ENCODE assay signal across 8 cellular contexts in the genomic region with DNA sequence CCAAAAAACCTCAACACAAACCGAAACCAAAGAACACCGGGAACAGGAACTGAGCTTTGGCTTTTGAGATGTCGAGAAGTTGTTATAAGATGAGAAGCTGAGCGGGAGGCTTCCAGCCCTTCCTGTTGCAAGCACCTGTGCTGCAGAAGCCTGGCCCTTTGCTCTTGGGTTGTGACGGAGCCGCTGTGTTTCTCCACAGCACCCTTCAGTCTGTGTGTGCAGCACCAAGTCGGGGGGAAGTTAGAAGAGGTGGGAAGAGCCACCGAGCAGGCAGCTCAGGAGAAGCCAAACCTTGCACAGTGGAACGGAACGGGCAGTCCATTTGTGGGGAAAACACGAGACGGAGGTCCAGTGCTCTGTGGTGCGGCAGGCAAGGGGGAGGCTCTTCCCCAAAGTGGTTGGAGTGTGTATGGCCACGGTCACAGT.
DNase-seq lines count a peak whose midpoint lies in the region; ATAC-seq lines count a peak whose summit lies in the region.

No MANE protein-coding gene starts in this region.

- no peaks in the 10 kb centered on the region for H3K36me3 Mint-ChIP-seq in activated naive CD8-positive, alpha-beta T cell treated with anti-CD3 and anti-CD28 coated beads, Interleukin-2, amount 10 ng/mL, durations not matched to agents 7 days and 5 days

- POLR2A ChIA-PET in activated naive CD8-positive, alpha-beta T cell treated with anti-CD3 and anti-CD28 coated beads, Interleukin-2, amount 10 ng/mL, durations not matched to agents 7 days and 5 days (lab: Charles Lee): no interaction called here

- no peak overlapping the region for H3K27ac Mint-ChIP-seq in activated naive CD8-positive, alpha-beta T cell treated with anti-CD3 and anti-CD28 coated beads, Interleukin-2, amount 10 ng/mL, durations not matched to agents 7 days and 5 days

- no peaks in the 10 kb centered on the region for H3K9me3 Mint-ChIP-seq in activated naive CD8-positive, alpha-beta T cell treated with anti-CD3 and anti-CD28 coated beads, Interleukin-2, amount 10 ng/mL, durations not matched to agents 7 days and 5 days

- ATAC-seq in GM18502 (IDR thresholded peaks at IDR 0.05; ENCODE audit: poor library complexity, unreplicated experiment) (peak; percentile 61), GM18858 (IDR thresholded peaks at IDR 0.05; ENCODE audit: unreplicated experiment) (no peak)
- peak; percentile 85 for ATAC-seq in activated naive CD8-positive, alpha-beta T cell treated with anti-CD3 and anti-CD28 coated beads, Interleukin-2, amount 10 ng/mL, durations not matched to agents 7 days and 5 days (ENCODE audit: low read depth)

- peaks cover 25% of the 10 kb centered on the region for H3K27me3 Mint-ChIP-seq in activated naive CD8-positive, alpha-beta T cell treated with anti-CD3 and anti-CD28 coated beads, Interleukin-2, amount 10 ng/mL, durations not matched to agents 7 days and 5 days

- DNase-seq in NOMO-1 (lab: John Stamatoyannopoulos, UW; ENCODE audit: unreplicated experiment in 2 of 2) (peak; percentile 60 to 62), COLO668 (lab: John Stamatoyannopoulos, UW; ENCODE audit: unreplicated experiment) (no peak), retina (no peak), NCI-H1417 (lab: John Stamatoyannopoulos, UW) (no peak)
- DNase-seq in activated naive CD8-positive, alpha-beta T cell treated with anti-CD3 and anti-CD28 coated beads, Interleukin-2, amount 10 ng/mL, durations not matched to agents 7 days and 5 days: peak; percentile 41
- DNase-seq in stimulated activated CD4-positive, alpha-beta T cell treated with anti-CD3 and anti-CD28 coated beads, Interleukin-1b, Interleukin-23, amount 100 ng/mL, for 48 hours: peak; percentile 11

- peaks cover 22% of the 10 kb centered on the region for H3K4me1 Mint-ChIP-seq in activated naive CD8-positive, alpha-beta T cell treated with anti-CD3 and anti-CD28 coated beads, Interleukin-2, amount 10 ng/mL, durations not matched to agents 7 days and 5 days

- peak overlapping the region; percentile 86 for H3K4me3 Mint-ChIP-seq in activated naive CD8-positive, alpha-beta T cell treated with anti-CD3 and anti-CD28 coated beads, Interleukin-2, amount 10 ng/mL, durations not matched to agents 7 days and 5 days

Comparison
In these comparisons a context has a peak if more than half of its experiments do, and no peak if none do; other contexts are left out.
1. DNase-seq: peak in NOMO-1 (2 of 2), activated naive CD8-positive, alpha-beta T cell treated with anti-CD3 and anti-CD28 coated beads, Interleukin-2, amount 10 ng/mL, durations not matched to agents 7 days and 5 days (single experiment) and stimulated activated CD4-positive, alpha-beta T cell treated with anti-CD3 and anti-CD28 coated beads, Interleukin-1b, Interleukin-23, amount 100 ng/mL, for 48 hours (single experiment); none in COLO668 (single experiment), retina (single experiment) and NCI-H1417 (0 of 3).